Comparison of ENCODE assay signal across 20 cellular contexts in the genomic region with DNA sequence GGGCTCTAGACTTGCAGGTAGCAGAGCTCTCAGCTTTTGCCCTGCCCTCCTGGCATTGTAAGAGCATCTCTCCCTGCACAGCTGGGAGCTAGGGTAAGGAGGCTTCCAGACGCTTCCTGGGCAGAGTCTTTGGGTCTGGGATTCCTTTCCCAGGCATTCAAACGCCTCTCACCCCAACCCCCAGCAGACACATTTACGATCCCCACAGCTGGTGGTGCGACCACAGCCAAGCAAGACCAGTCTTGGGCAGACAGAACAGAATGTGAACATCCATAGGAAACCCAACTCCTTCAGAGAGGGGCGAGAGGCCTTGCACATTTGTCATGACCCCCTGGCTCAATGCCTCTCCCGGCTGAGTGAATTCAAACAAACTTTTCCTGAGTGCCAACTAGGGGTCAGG.
"Had no signal": no experiment of that assay in that cellular context is flagged by ENCODE, and none has a peak within 500 bp of the region (broad histone marks: within the 10 kb centered on the region; RNA-seq: fewer than 3 reads in every experiment).

No MANE protein-coding gene starts in this region.

- H3K4me3 Mint-ChIP-seq: naive thymus-derived CD8-positive, alpha-beta T cell; neural crest cell; stimulated activated effector memory CD8-positive, alpha-beta T cell treated with anti-CD3 and anti-CD28 coated beads, Interleukin-12 subunit alpha, Interleukin-12 subunit beta, amount 100 ng/mL, for 72 hours had no signal

- H3K4me1 Mint-ChIP-seq: naive thymus-derived CD8-positive, alpha-beta T cell; neural crest cell; stimulated activated effector memory CD8-positive, alpha-beta T cell treated with anti-CD3 and anti-CD28 coated beads, Interleukin-12 subunit alpha, Interleukin-12 subunit beta, amount 100 ng/mL, for 72 hours had no signal

- H3K4me3 ChIP-seq: esophagus muscularis mucosa, gastroesophageal sphincter, ovary, tibial artery, upper lobe of left lung, uterus had no signal

- H3K27me3 ChIP-seq: esophagus muscularis mucosa, gastroesophageal sphincter, ovary, tibial artery, upper lobe of left lung, uterus had no signal

- H3K36me3 Mint-ChIP-seq: naive thymus-derived CD8-positive, alpha-beta T cell; stimulated activated effector memory CD8-positive, alpha-beta T cell treated with anti-CD3 and anti-CD28 coated beads, Interleukin-12 subunit alpha, Interleukin-12 subunit beta, amount 100 ng/mL, for 72 hours had no signal

- ATAC-seq: gastroesophageal sphincter; left lobe of liver; naive thymus-derived CD8-positive, alpha-beta T cell; right cardiac atrium; stimulated activated effector memory CD8-positive, alpha-beta T cell treated with anti-CD3 and anti-CD28 coated beads, Interleukin-12 subunit alpha, Interleukin-12 subunit beta, amount 100 ng/mL, for 72 hours; stimulated activated naive CD8-positive, alpha-beta T cell treated with anti-CD3 and anti-CD28 coated beads, Interleukin-15, Interleukin-2, amounts not matched to agents 100 U/mL and 50 U/mL, for 24 hours had no signal

- H3K27ac Mint-ChIP-seq: naive thymus-derived CD8-positive, alpha-beta T cell; stimulated activated effector memory CD8-positive, alpha-beta T cell treated with anti-CD3 and anti-CD28 coated beads, Interleukin-12 subunit alpha, Interleukin-12 subunit beta, amount 100 ng/mL, for 72 hours had no signal

- H3K4me1 ChIP-seq: gastroesophageal sphincter, tibial artery, upper lobe of left lung, uterus had no signal

- H3K36me3 ChIP-seq: esophagus muscularis mucosa, gastroesophageal sphincter, ovary, tibial artery, upper lobe of left lung, uterus had no signal

- H3K9me3 ChIP-seq: gastroesophageal sphincter, ovary, upper lobe of left lung, uterus had no signal

- H3K27ac ChIP-seq: epithelial cell of prostate, esophagus muscularis mucosa, gastroesophageal sphincter, ovary, tibial artery, upper lobe of left lung, uterus had no signal

- DNase-seq: cortex of kidney; effector memory CD4-positive, alpha-beta T cell; glutamatergic neuron; islet precursor cell; mammary epithelial cell; naive thymus-derived CD8-positive, alpha-beta T cell; ovary; right cardiac atrium; stimulated activated CD4-positive, alpha-beta T cell treated with anti-CD3 and anti-CD28 coated beads, Interleukin-4, amount 100 ng/mL, for 1 hour; stimulated activated CD8-positive, alpha-beta memory T cell treated with anti-CD3 and anti-CD28 coated beads, Interleukin-4, amount 100 ng/mL, for 48 hours; stimulated activated naive CD8-positive, alpha-beta T cell treated with anti-CD3 and anti-CD28 coated beads, Interleukin-15, Interleukin-2, amounts not matched to agents 100 U/mL and 50 U/mL, for 24 hours; tibial artery; upper lobe of left lung; uterus had no signal
